ENCODE assay signal across 8 cellular contexts in the genomic region with DNA sequence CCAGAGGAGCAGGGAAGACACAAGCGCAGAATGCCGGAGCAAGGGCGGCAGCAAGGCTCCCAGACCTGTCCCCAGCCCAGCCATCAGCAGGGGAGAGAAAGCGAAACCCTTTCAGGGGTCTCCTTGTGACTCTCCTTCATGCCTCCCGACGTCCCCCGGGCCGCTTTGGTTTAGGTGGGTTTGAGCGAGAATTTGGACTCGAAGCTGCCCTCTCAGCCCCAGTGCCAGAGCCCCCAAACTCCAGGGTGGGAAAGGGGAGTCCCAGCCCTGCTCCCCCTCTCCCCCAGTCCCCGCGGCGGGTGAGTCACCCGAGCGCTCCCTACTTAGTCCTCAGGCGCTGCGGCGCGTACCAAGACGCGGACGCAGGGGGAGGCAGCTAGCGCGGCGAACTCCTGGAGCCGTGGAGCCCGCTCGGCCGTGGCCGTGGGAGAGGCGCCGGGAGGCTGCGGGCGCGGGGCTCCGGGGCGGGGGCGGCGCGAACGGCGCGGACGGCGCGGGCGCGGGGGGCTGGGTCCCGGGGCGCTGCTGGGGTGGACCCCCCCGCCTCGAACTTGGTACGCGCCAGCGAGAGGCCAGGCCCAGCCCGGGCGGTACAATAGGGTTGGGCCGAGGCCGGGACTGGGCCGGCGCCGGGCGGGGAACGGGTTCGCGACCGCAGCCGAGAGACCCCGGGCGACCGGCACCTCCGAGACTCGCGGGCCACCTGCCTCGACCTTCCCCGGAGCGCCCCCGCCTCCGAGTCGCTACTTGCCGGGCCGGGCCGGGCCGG. TPM values are rescaled to one million over a fixed set of nuclear protein-coding genes. Genes with fewer than 3 reads are reported as not detected.
DNase-seq lines count a peak whose midpoint lies in the region; ATAC-seq and TF ChIP-seq lines count a peak whose summit lies in the region.

A gene (plus strand): TSS at position 601 of the 769 bp plus-strand sequence. CDS start 258 bp downstream, outside the sequence.

- no peaks in the 10 kb centered on the region for H3K27me3 Mint-ChIP-seq in activated naive CD8-positive, alpha-beta T cell treated with anti-CD3 and anti-CD28 coated beads for 36 hours

- H3K4ac ChIP-seq in trophoblast cell (ENCODE audit: low read depth, low read length): peak within 1 kb of the TSS; percentile 96

- peaks cover 4% of the 10 kb centered on the region; the same call in 1 of the 2 replicates for H3F3A ChIP-seq in Loucy (ENCODE audit: low read depth)

- TF ChIP-seq CTCF in DND-41 (IDR thresholded peaks at IDR 0.05; ENCODE audit: borderline replicate concordance, extremely low read depth, low read length, poor library complexity, severe bottlenecking) (no peak), Loucy (conservative IDR thresholded peaks at IDR 0.05; ENCODE audit: low read length) (no peak), tibial nerve (IDR thresholded peaks at IDR 0.05) (peak in 2 of 5 experiments; percentile 16 to 48)

- H3K9me2 ChIP-seq in Loucy (replicated peaks; ENCODE audit: low read depth, low read length): no peaks in the 10 kb centered on the region

- no peaks in the 10 kb centered on the region for H3K27me3 ChIP-seq in DND-41 (ENCODE audit: insufficient read depth, low read length, poor library complexity)
- peaks cover 4% of the 10 kb centered on the region for H3K27me3 ChIP-seq in Loucy (ENCODE audit: insufficient read depth, low read length, poor library complexity, severe bottlenecking)
- no peaks in the 10 kb centered on the region for H3K27me3 ChIP-seq in trophoblast cell (ENCODE audit: insufficient read depth, low read length)
- no peaks in the 10 kb centered on the region for H3K27me3 ChIP-seq in tibial nerve

- H3K4me1 ChIP-seq in DND-41 (ENCODE audit: insufficient read depth, low read length) (peaks cover 68% of the 10 kb centered on the region), Loucy (ENCODE audit: insufficient read depth, low read length, poor library complexity, severe bottlenecking) (peaks cover 54% of the 10 kb centered on the region), trophoblast cell (ENCODE audit: control insufficient read depth in 1 of 2, insufficient read depth in 2 of 2, low read length in 2 of 2) (peaks cover 40% of the 10 kb centered on the region in 2 experiments), tibial nerve (peaks cover 0 to 79% (median 60%) of the 10 kb centered on the region in 4 donors)

- peaks cover 26% of the 10 kb centered on the region for H4K20me1 ChIP-seq in DND-41 (ENCODE audit: insufficient read depth, low read length)
- H4K20me1 ChIP-seq in Loucy (ENCODE audit: insufficient read depth, low read length, poor library complexity, severe bottlenecking): peaks cover 33% of the 10 kb centered on the region

- H4K8ac ChIP-seq in trophoblast cell (ENCODE audit: low read depth, low read length): peak within 1 kb of the TSS; percentile 95

- peak within 1 kb of the TSS; percentile 97 for H4K12ac ChIP-seq in trophoblast cell (ENCODE audit: low read depth, low read length)

- H3K4me1 Mint-ChIP-seq in activated naive CD8-positive, alpha-beta T cell treated with anti-CD3 and anti-CD28 coated beads for 36 hours: peaks cover 65% of the 10 kb centered on the region

- no peaks in the 10 kb centered on the region for H3K9me3 Mint-ChIP-seq in activated naive CD8-positive, alpha-beta T cell treated with anti-CD3 and anti-CD28 coated beads for 36 hours

- peak in 1 of 2 donors; percentile 93 for TF ChIP-seq EP300 in tibial nerve (IDR thresholded peaks at IDR 0.05)

- peak; percentile 73 to 83 for TF ChIP-seq POLR2A in tibial nerve (IDR thresholded peaks at IDR 0.05)

- intact Hi-C loops in Right ventricle myocardium superior (cut with DNase I): loop anchor here (2.0 to 10.0 kb wide), 3 partner anchors 33 to 132 kb away; a partner anchor contains a TSS

- H2BK5ac ChIP-seq in trophoblast cell (ENCODE audit: low read depth, low read length, poor library complexity): peak within 1 kb of the TSS; percentile 98

- DNase-seq in DND-41: peak; percentile 83
- peak; percentile 29 to 64 for DNase-seq in SW 1271 (lab: John Stamatoyannopoulos, UW)
- peak; percentile 86 for DNase-seq in activated naive CD8-positive, alpha-beta T cell treated with anti-CD3 and anti-CD28 coated beads for 36 hours
- peak; percentile 94 for DNase-seq in Right ventricle myocardium superior
- DNase-seq in trophoblast cell: peak; percentile 72 to 88
- peak; percentile 77 for DNase-seq in tibial nerve (ENCODE audit: low spot score in 2 of 2)

- peak within 1 kb of the TSS; percentile 97 for H2BK120ac ChIP-seq in trophoblast cell (ENCODE audit: insufficient read depth, low read length, poor library complexity)

- H3K9ac ChIP-seq in DND-41 (ENCODE audit: low read depth, low read length): peak within 1 kb of the TSS; percentile 93
- H3K9ac ChIP-seq in Loucy (ENCODE audit: low read depth, low read length, poor library complexity, severe bottlenecking): peak within 1 kb of the TSS; percentile 90
- H3K9ac ChIP-seq in trophoblast cell (ENCODE audit: low read length): peak within 1 kb of the TSS; percentile 86

- H3K27ac ChIP-seq in DND-41 (ENCODE audit: low read length) (peak within 1 kb of the TSS; percentile 93), trophoblast cell (ENCODE audit: low read depth, low read length) (peak within 1 kb of the TSS; percentile 91), tibial nerve (peak within 1 kb of the TSS; percentile 97 to 100 (median 99))

- H3K36me3 Mint-ChIP-seq in activated naive CD8-positive, alpha-beta T cell treated with anti-CD3 and anti-CD28 coated beads for 36 hours: peaks cover 23% of the 10 kb centered on the region

- H4K91ac ChIP-seq in trophoblast cell (ENCODE audit: low read depth, low read length): peak within 1 kb of the TSS; percentile 97

- no peak within 1 kb of the TSS for H3K23ac ChIP-seq in trophoblast cell (ENCODE audit: low read length)

- peak within 1 kb of the TSS; percentile 93 for H3K4me3 Mint-ChIP-seq in activated naive CD8-positive, alpha-beta T cell treated with anti-CD3 and anti-CD28 coated beads for 36 hours

- peak within 1 kb of the TSS; percentile 86 to 94 for H3K4me3 ChIP-seq in DND-41 (ENCODE audit: low read depth in 1 of 2, low read length in 2 of 2)
- H3K4me3 ChIP-seq in Loucy (ENCODE audit: low read length, poor library complexity, severe bottlenecking): peak within 1 kb of the TSS; percentile 88
- H3K4me3 ChIP-seq in trophoblast cell (ENCODE audit: low read depth, low read length): peak within 1 kb of the TSS; percentile 90
- H3K4me3 ChIP-seq in tibial nerve: peak within 1 kb of the TSS; percentile 66 to 99 (median 86)

- H3K36me3 ChIP-seq in DND-41 (ENCODE audit: insufficient read depth, low read length) (peaks cover 17% of the 10 kb centered on the region), Loucy (ENCODE audit: insufficient read depth, low read length) (no peaks in the 10 kb centered on the region), trophoblast cell (ENCODE audit: control insufficient read depth in 1 of 2, insufficient read depth in 2 of 2, low read length in 2 of 2) (peaks cover 13 to 15% of the 10 kb centered on the region in 2 experiments), tibial nerve (no peaks in the 10 kb centered on the region)

- no peaks in the 10 kb centered on the region for H3K9me3 ChIP-seq in DND-41 (ENCODE audit: insufficient read depth, low read length, severe bottlenecking)
- no peaks in the 10 kb centered on the region for H3K9me3 ChIP-seq in Loucy (ENCODE audit: insufficient read depth, low read depth, low read length)
- no peaks in the 10 kb centered on the region for H3K9me3 ChIP-seq in trophoblast cell (ENCODE audit: insufficient read depth, low read depth, low read length)
- H3K9me3 ChIP-seq in tibial nerve: no peaks in the 10 kb centered on the region

- ATAC-seq in DND-41 (ENCODE audit: insufficient read depth, low read depth) (peak; percentile 65), GM21825 (IDR thresholded peaks at IDR 0.05; ENCODE audit: unreplicated experiment) (peak; percentile 47), Right ventricle myocardium superior (ENCODE audit: poor library complexity) (peak; percentile 68)

- peak within 1 kb of the TSS; percentile 97 for H2AK5ac ChIP-seq in trophoblast cell (ENCODE audit: low read length)

- H3K79me2 ChIP-seq in DND-41 (ENCODE audit: insufficient read depth, low read length) (peaks cover 57% of the 10 kb centered on the region), Loucy (ENCODE audit: insufficient read depth, low read length) (peaks cover 55% of the 10 kb centered on the region), trophoblast cell (ENCODE audit: control insufficient read depth, insufficient read depth, low read length, poor library complexity) (peaks cover 38% of the 10 kb centered on the region)

- peak within 1 kb of the TSS; percentile 78 for H2BK12ac ChIP-seq in trophoblast cell (ENCODE audit: low read length)

- WGBS in trophoblast cell (ENCODE audit: extremely low coverage, insufficient coverage, insufficient read length): no CpG with 5 or more reads among the region's 84 CpGs
- WGBS in tibial nerve, 2 donors: 0 to 2% methylated on average over 20 to 43 of the region's 84 CpGs

- H3K27ac Mint-ChIP-seq in activated naive CD8-positive, alpha-beta T cell treated with anti-CD3 and anti-CD28 coated beads for 36 hours: peak within 1 kb of the TSS; percentile 92

- H2AFZ ChIP-seq in DND-41 (ENCODE audit: low read depth, low read length) (peak within 1 kb of the TSS; percentile 91), Loucy (ENCODE audit: low read length) (peak within 1 kb of the TSS; percentile 93), trophoblast cell (ENCODE audit: insufficient read depth, low read length, poor library complexity) (peak within 1 kb of the TSS; percentile 93)

- H3K18ac ChIP-seq in trophoblast cell (ENCODE audit: low read length): peak within 1 kb of the TSS; percentile 98

- H3K79me1 ChIP-seq in trophoblast cell (ENCODE audit: low read length): peaks cover 27% of the 10 kb centered on the region

- peak within 1 kb of the TSS; percentile 79 for H3K4me2 ChIP-seq in DND-41 (ENCODE audit: insufficient read depth, low read length)
- H3K4me2 ChIP-seq in Loucy (ENCODE audit: low read depth, low read length, poor library complexity, severe bottlenecking): peak within 1 kb of the TSS; percentile 99
- peak within 1 kb of the TSS; percentile 93 for H3K4me2 ChIP-seq in trophoblast cell (ENCODE audit: low read length)

- H3K14ac ChIP-seq in trophoblast cell (ENCODE audit: low read length): peak within 1 kb of the TSS; percentile 97

RNA-seq across cellular contexts. Expression of the gene that starts here (rescaled TPM):
- 100 to 1,000 TPM; 158 to 168 TPM for total RNA-seq in activated naive CD8-positive, alpha-beta T cell treated with anti-CD3 and anti-CD28 coated beads for 36 hours
- total RNA-seq in Right ventricle myocardium superior: 390 TPM
- polyA plus RNA-seq in trophoblast cell (2013): 96.6 and 97.6 TPM in 2 replicates
- 100 to 1,000 TPM in 3 of 4 donors, 10 to 100 TPM in 1; 85.0 to 184 (median 121) TPM for total RNA-seq in tibial nerve

Comparison
In these comparisons a context has a peak if more than half of its experiments do, and no peak if none do; other contexts are left out.
1. Peak in every context shown above with its lines: DNase-seq, ATAC-seq, H3K4me3 ChIP-seq and H3K27ac ChIP-seq.